Comparison of ENCODE assay signal across 8 cellular contexts in genomic region chr1:53485478-53486394, GRCh38. TPM values are rescaled to one million over a fixed set of nuclear protein-coding genes. Genes with fewer than 3 reads are reported as not detected.
DNase-seq lines count a peak whose midpoint lies in the region; ATAC-seq and TF ChIP-seq lines count a peak whose summit lies in the region.

No MANE protein-coding gene starts in this region.

- H3K36me3 ChIP-seq in lower lobe of right lung, result no peaks in the 10 kb centered on the region

- ATAC-seq in lower lobe of right lung (peak; percentile 82 to 87), HG02852 (IDR thresholded peaks at IDR 0.05; ENCODE audit: unreplicated experiment) (no peak)

- no peak overlapping the region for H3T11ph ChIP-seq in H9 (ENCODE audit: low read length)

- H3K9me3 ChIP-seq in H9 (ENCODE audit: control insufficient read depth, low read depth, low read length) (no peaks in the 10 kb centered on the region), lower lobe of right lung (no peaks in the 10 kb centered on the region)

- peaks cover 0 to 3% (median 3%) of the 10 kb centered on the region in 3 experiments; a peak in 1 of 7 replicates for H3K36me3 Mint-ChIP-seq in H9 (ENCODE audit: insufficient read depth in 1 of 3, low read depth in 3 of 3)
- H3K36me3 Mint-ChIP-seq in activated CD4-positive, alpha-beta T cell treated with anti-CD3 and anti-CD28 coated beads, Interleukin-2, amount 10 ng/mL, durations not matched to agents 24 days and 14 days (ENCODE audit: low read depth), result no peaks in the 10 kb centered on the region

- no peak overlapping the region for H2BK12ac ChIP-seq in H9 (ENCODE audit: insufficient read length, low read depth, low read length)

- H3K27ac ChIP-seq in H9 (ENCODE audit: insufficient read length, low read depth, low read length), result no peak overlapping the region
- H3K27ac ChIP-seq in coronary artery, result no peak overlapping the region
- no peak overlapping the region for H3K27ac ChIP-seq in lower lobe of right lung

- H3K27me3 ChIP-seq in H9 (ENCODE audit: insufficient read depth, low read length) (no peaks in the 10 kb centered on the region), lower lobe of right lung (ENCODE audit: low read depth) (peaks cover 43% of the 10 kb centered on the region)

- no peak overlapping the region for H4K5ac ChIP-seq in H9 (ENCODE audit: insufficient read length, low read depth, low read length)

- peaks cover 9 to 15% of the 10 kb centered on the region in 2 experiments for H3K4me1 Mint-ChIP-seq in H9
- peaks cover 3% of the 10 kb centered on the region for H3K4me1 Mint-ChIP-seq in activated CD4-positive, alpha-beta T cell treated with anti-CD3 and anti-CD28 coated beads, Interleukin-2, amount 10 ng/mL, durations not matched to agents 24 days and 14 days

- no peaks in the 10 kb centered on the region for H4K20me1 ChIP-seq in H9 (ENCODE audit: control insufficient read depth, insufficient read depth, insufficient read length)

- no peaks in the 10 kb centered on the region for H3K23me2 ChIP-seq in H9 (ENCODE audit: insufficient read length, low read depth, low read length, poor library complexity, severe bottlenecking)

- H2BK5ac ChIP-seq in H9 (ENCODE audit: insufficient read length, low read length), result no peak overlapping the region

- no peak overlapping the region for H2AK5ac ChIP-seq in H9 (ENCODE audit: insufficient read length, low read length)

- no peaks in the 10 kb centered on the region for H3K79me2 ChIP-seq in H9 (ENCODE audit: insufficient read depth, low read length)

- H3K4ac ChIP-seq in H9 (ENCODE audit: low read depth, low read length), result no peak overlapping the region

- intact Hi-C loops in activated CD4-positive, alpha-beta T cell treated with anti-CD3 and anti-CD28 coated beads, Interleukin-2, amount 10 ng/mL, durations not matched to agents 24 days and 14 days (cut with micrococcal nuclease), result loop anchor here (1.0 to 10.0 kb wide), 3 partner anchors 109 to 269 kb away; no protein-coding TSS in a partner anchor
- intact Hi-C loops in lower lobe of right lung (cut with DNase I), result no loop called here

- WGBS in H9 (ENCODE audit: extremely low coverage, insufficient read length, low lambda C conversion rate), result no CpG with 5 or more reads among the region's 27 CpGs

- no peak overlapping the region for H3K4me2 ChIP-seq in H9 (ENCODE audit: insufficient read depth, insufficient read length, low read length)

- peaks cover 2 to 4% of the 10 kb centered on the region in 2 experiments; a peak in 3 of 5 replicates for H3K9me3 Mint-ChIP-seq in H9
- no peaks in the 10 kb centered on the region for H3K9me3 Mint-ChIP-seq in activated CD4-positive, alpha-beta T cell treated with anti-CD3 and anti-CD28 coated beads, Interleukin-2, amount 10 ng/mL, durations not matched to agents 24 days and 14 days

- no peak overlapping the region for H3K14ac ChIP-seq in H9 (ENCODE audit: insufficient read depth, low read length)

- no peaks in the 10 kb centered on the region for H3K4me1 ChIP-seq in H9 (ENCODE audit: insufficient read depth, low read length)
- H3K4me1 ChIP-seq in lower lobe of right lung, result no peaks in the 10 kb centered on the region

- peak overlapping the region in 2 of 3 experiments; percentile 85 to 88; a peak in 2 of 7 replicates for H3K27ac Mint-ChIP-seq in H9
- H3K27ac Mint-ChIP-seq in activated CD4-positive, alpha-beta T cell treated with anti-CD3 and anti-CD28 coated beads, Interleukin-2, amount 10 ng/mL, durations not matched to agents 24 days and 14 days, result no peak overlapping the region

- H2BK15ac ChIP-seq in H9 (ENCODE audit: low read depth, low read length), result no peak overlapping the region

- H3K79me1 ChIP-seq in H9 (ENCODE audit: insufficient read depth, low read depth, low read length, poor library complexity, severe bottlenecking), result no peaks in the 10 kb centered on the region

- H2BK120ac ChIP-seq in H9 (ENCODE audit: low read depth, low read length, poor library complexity, severe bottlenecking), result no peak overlapping the region

- no peak overlapping the region for H3K4me3 ChIP-seq in AG10803 (ENCODE audit: low read length)
- no peak overlapping the region for H3K4me3 ChIP-seq in coronary artery
- H3K4me3 ChIP-seq in lower lobe of right lung, result no peak overlapping the region

- H3K56ac ChIP-seq in H9 (ENCODE audit: insufficient read length, low read depth, low read length), result no peak overlapping the region

- no peak overlapping the region for H4K8ac ChIP-seq in H9 (replicated peaks; ENCODE audit: insufficient read length, low read depth, low read length)

- H3K9ac ChIP-seq in H9 (ENCODE audit: extremely low read depth, insufficient read length, low read length), result no peak overlapping the region

- peak; percentile 75 for DNase-seq in AG10803 (ENCODE audit: low read depth)
- DNase-seq in H9, result peak; percentile 90
- peak; percentile 88 for DNase-seq in NCI-H510A treated with DMSO at 0.1 percent for 48 hours (lab: John Stamatoyannopoulos, UW)
- peak; percentile 89 for DNase-seq in activated CD4-positive, alpha-beta T cell treated with anti-CD3 and anti-CD28 coated beads, Interleukin-2, amount 10 ng/mL, durations not matched to agents 24 days and 14 days
- DNase-seq in coronary artery (ENCODE audit: low spot score), result peak; percentile 70
- peak; percentile 84 for DNase-seq in lower lobe of right lung
- peak; percentile 17 for DNase-seq in stimulated activated CD8-positive, alpha-beta memory T cell treated with anti-CD3 and anti-CD28 coated beads, Interleukin-12 subunit alpha, Interleukin-12 subunit beta, amount 100 ng/mL, for 4 hours (ENCODE audit: low read depth)

- no peak overlapping the region for H4K91ac ChIP-seq in H9 (ENCODE audit: insufficient read length, low read depth, low read length)

- peaks cover 29% of the 10 kb centered on the region for H3K27me3 Mint-ChIP-seq in H9 (ENCODE audit: low read depth)
- H3K27me3 Mint-ChIP-seq in activated CD4-positive, alpha-beta T cell treated with anti-CD3 and anti-CD28 coated beads, Interleukin-2, amount 10 ng/mL, durations not matched to agents 24 days and 14 days, result peaks cover 6% of the 10 kb centered on the region

- no peak overlapping the region for H3K18ac ChIP-seq in H9 (ENCODE audit: insufficient read length, low read depth, low read length)

- H3K23ac ChIP-seq in H9 (ENCODE audit: insufficient read length, low read depth, low read length), result no peak overlapping the region

- no peak overlapping the region for H2BK20ac ChIP-seq in H9 (ENCODE audit: low read depth, low read length, poor library complexity, severe bottlenecking)

- TF ChIP-seq CTCF in AG10803 (conservative IDR thresholded peaks at IDR 0.05; ENCODE audit: low read length), result peak; percentile 88
- peak; percentile 96 for TF ChIP-seq CTCF in H9 (conservative IDR thresholded peaks at IDR 0.05)
- peak; percentile 79 for TF ChIP-seq CTCF in coronary artery (IDR thresholded peaks at IDR 0.05)
- peak; percentile 85 for TF ChIP-seq CTCF in lower lobe of right lung (IDR thresholded peaks at IDR 0.05)

- H3K4me3 Mint-ChIP-seq in H9, result no peak overlapping the region
- no peak overlapping the region for H3K4me3 Mint-ChIP-seq in activated CD4-positive, alpha-beta T cell treated with anti-CD3 and anti-CD28 coated beads, Interleukin-2, amount 10 ng/mL, durations not matched to agents 24 days and 14 days

- H2AFZ ChIP-seq in H9 (ENCODE audit: low read length), result no peak overlapping the region

RNA-seq across cellular contexts. Expression of gene DMRTB1, which starts 26.5 kb away (rescaled TPM):
- total RNA-seq in H9 (2021) (not detected in 2 replicates), lower lobe of right lung (not detected)
- total RNA-seq in activated CD4-positive, alpha-beta T cell treated with anti-CD3 and anti-CD28 coated beads, Interleukin-2, amount 10 ng/mL, durations not matched to agents 24 days and 14 days, result not detected in 2 replicates

Comparison
In these comparisons a context has a peak if more than half of its experiments do, and no peak if none do; other contexts are left out.
1. DNase-seq: peak in every context shown above with its lines; median percentile 90 in H9; 89 in activated CD4-positive, alpha-beta T cell treated with anti-CD3 and anti-CD28 coated beads, Interleukin-2, amount 10 ng/mL, durations not matched to agents 24 days and 14 days; 88 in NCI-H510A treated with DMSO at 0.1 percent for 48 hours; 84 in lower lobe of right lung; 75 in AG10803; 70 in coronary artery; 17 in stimulated activated CD8-positive, alpha-beta memory T cell treated with anti-CD3 and anti-CD28 coated beads, Interleukin-12 subunit alpha, Interleukin-12 subunit beta, amount 100 ng/mL, for 4 hours.